12 cellular contexts compared by ENCODE assay signal in genomic region chr15:31237042-31237324, GRCh38.
DNase-seq lines count a peak whose midpoint lies in the region; ATAC-seq and TF ChIP-seq lines count a peak whose summit lies in the region.
"Had no signal": no experiment of that assay in that cellular context is flagged by ENCODE, and none has a peak within 500 bp of the region (broad histone marks: within the 10 kb centered on the region; RNA-seq: fewer than 3 reads in every experiment).

No MANE protein-coding gene starts in this region.

- no peaks in the 10 kb centered on the region for H3K36me3 ChIP-seq in HCT116 (ENCODE audit: control insufficient read depth in 1 of 2, insufficient read depth in 2 of 2, low read length in 2 of 2)
- H3K36me3 ChIP-seq: brain microvascular endothelial cell had no signal

- intact Hi-C loops in HCT116 (cut with micrococcal nuclease): no loop called here

- TF ChIP-seq CTCF in HCT116 (IDR thresholded peaks at IDR 0.05 in 2 of 3, conservative IDR thresholded peaks at IDR 0.05 in 1 of 3; ENCODE audit: borderline replicate concordance in 1 of 3, insufficient read depth in 1 of 3, low read depth in 2 of 3, low read length in 2 of 3) (no peak), RWPE1 (conservative IDR thresholded peaks at IDR 0.05; ENCODE audit: low read depth) (no peak)

- no peak overlapping the region for H3K9ac ChIP-seq in HCT116 (ENCODE audit: low read length)
- H3K9ac ChIP-seq: parathyroid adenoma had no signal

- no peaks in the 10 kb centered on the region for H4K20me1 ChIP-seq in HCT116 (ENCODE audit: insufficient read depth)

- no peaks in the 10 kb centered on the region for H3K79me2 ChIP-seq in HCT116 (ENCODE audit: insufficient read depth, low read length)
- H3K79me2 ChIP-seq: parathyroid adenoma had no signal

- POLR2A ChIA-PET in HCT116 (lab: Charles Lee): no interaction called here
- POLR2A ChIA-PET in RWPE1 (lab: Yijun Ruan, JAX; ENCODE audit: low non-redundant PET): no interaction called here

- CTCF ChIA-PET in HCT116 (lab: Charles Lee): no interaction called here
- CTCF ChIA-PET in RWPE1 (lab: Yijun Ruan, JAX): interaction anchor here (1.2 kb wide), 1 partner anchor 22 kb away, joined by 4 read pairs; no protein-coding TSS in a partner anchor

- peak overlapping the region; percentile 32 for H3K4me2 ChIP-seq in HCT116 (ENCODE audit: low read length)

- no peaks in the 10 kb centered on the region for H3K9me2 ChIP-seq in HCT116 (ENCODE audit: insufficient read depth)

- RAD21 ChIA-PET in HCT116 (lab: Charles Lee; ENCODE audit: low non-redundant PET in 1 of 2, low total read pairs in 2 of 2, uncharacterized antibody in 2 of 2, unreplicated experiment in 2 of 2): no interaction called here

- H3K27me3 ChIP-seq in HCT116 (ENCODE audit: insufficient read depth, low read length) (no peaks in the 10 kb centered on the region), layer of hippocampus (ENCODE audit: control insufficient read depth, insufficient read depth, low read length) (no peaks in the 10 kb centered on the region)
- H3K27me3 ChIP-seq: brain microvascular endothelial cell had no signal

- ATAC-seq in HCT116 (0 out of 2 replicates have a peak, but pooled peaks have one; percentile 6), HG02571 (IDR thresholded peaks at IDR 0.05; ENCODE audit: unreplicated experiment) (no peak)

- H3K9me3 ChIP-seq in HCT116 (ENCODE audit: control insufficient read depth in 1 of 2, insufficient read depth in 1 of 2, low read depth in 1 of 2, low read length in 2 of 2): no peaks in the 10 kb centered on the region

- H2AFZ ChIP-seq in HCT116 (ENCODE audit: low read depth, low read length, poor library complexity, severe bottlenecking): peak overlapping the region; percentile 47

- peaks cover 12 to 14% of the 10 kb centered on the region in 2 experiments for H3K4me1 ChIP-seq in HCT116 (ENCODE audit: control insufficient read depth in 1 of 2, insufficient read depth in 2 of 2, low read length in 2 of 2)
- H3K4me1 ChIP-seq: parathyroid adenoma had no signal

- no peak for TF ChIP-seq POLR2A in HCT116 (IDR thresholded peaks at IDR 0.05; ENCODE audit: borderline replicate concordance, extremely low read depth, insufficient read depth, insufficient read length)

- no peak overlapping the region for H3K4me3 ChIP-seq in HCT116 (replicated peaks in 1 of 2; ENCODE audit: low read depth in 1 of 2, low read length in 2 of 2)

- H3K27ac ChIP-seq in HCT116 (ENCODE audit: low read depth, low read length) (no peak overlapping the region; the same call in 1 of the 2 replicates), RWPE1 (peak overlapping the region; percentile 84), layer of hippocampus (ENCODE audit: low read depth, low read length) (peak overlapping the region; percentile 25), substantia nigra (ENCODE audit: low read depth, low read length, poor library complexity, severe bottlenecking) (peak overlapping the region; percentile 58)

- no peak for TF ChIP-seq RAD21 in HCT116 (IDR thresholded peaks at IDR 0.05; ENCODE audit: low read depth)

- BruUV-seq in HCT116 (replicated peaks; lab: Mats Ljungman, UMichigan): no TSS peak

- no peak for DNase-seq in HCT116 (ENCODE audit: low read depth, low spot score)
- DNase-seq in RWPE1 (ENCODE audit: low spot score): no peak
- no peak for DNase-seq in substantia nigra (lab: John Stamatoyannopoulos, UW)
- DNase-seq in effector CD8-positive, alpha-beta T cell (lab: John Stamatoyannopoulos, UW): no peak
- no peak for DNase-seq in AG08396 (ENCODE audit: low spot score)
- DNase-seq: NCI-H1417 treated with DMSO at 0.1 percent for 48 hours; stimulated activated CD4-positive, alpha-beta T cell treated with anti-CD3 and anti-CD28 coated beads, Interleukin-4, amount 100 ng/mL, for 1 hour; stimulated activated naive B cell treated with anti-CD40 and anti-IgM and Interleukin-4, amounts not matched to agents 10 μg/mL and 1 μg/mL and 100 μg/mL, for 72 hours had no signal

TF ChIP-seq in HCT116, 20 proteins besides CTCF, POLR2A, EP300 and RAD21:
- TF ChIP-seq MAX (IDR thresholded peaks at IDR 0.05): no peak
- TF ChIP-seq EGR1 (IDR thresholded peaks at IDR 0.05; ENCODE audit: low read depth): no peak
- TF ChIP-seq EZH2 (IDR thresholded peaks at IDR 0.05): no peak
- TF ChIP-seq TCF7L2 (IDR thresholded peaks at IDR 0.05; ENCODE audit: borderline replicate concordance, extremely low read depth, insufficient read depth, insufficient read length): no peak
- no peak for TF ChIP-seq YY1 (IDR thresholded peaks at IDR 0.05; ENCODE audit: extremely low read depth, insufficient replicate concordance, low read depth, low read length)
- no peak for TF ChIP-seq EZH2phosphoT487 (IDR thresholded peaks at IDR 0.05; ENCODE audit: borderline replicate concordance)
- TF ChIP-seq ELF1 (IDR thresholded peaks at IDR 0.05; ENCODE audit: borderline replicate concordance, low read depth): no peak
- TF ChIP-seq ZNF274 (IDR thresholded peaks at IDR 0.05; ENCODE audit: low read depth, low read length): no peak
- no peak for TF ChIP-seq FOSL1 (IDR thresholded peaks at IDR 0.05; ENCODE audit: low read depth)
- no peak for TF ChIP-seq CBX3 (IDR thresholded peaks at IDR 0.05; ENCODE audit: low read depth)
- TF ChIP-seq ZBTB33 (IDR thresholded peaks at IDR 0.05; ENCODE audit: extremely low read depth, insufficient replicate concordance, low read length): no peak
- TF ChIP-seq, protein P1, sequence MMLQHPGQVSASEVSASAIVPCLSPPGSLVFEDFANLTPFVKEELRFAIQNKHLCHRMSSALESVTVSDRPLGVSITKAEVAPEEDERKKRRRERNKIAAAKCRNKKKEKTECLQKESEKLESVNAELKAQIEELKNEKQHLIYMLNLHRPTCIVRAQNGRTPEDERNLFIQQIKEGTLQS (IDR thresholded peaks at IDR 0.05): no peak
- no peak for TF ChIP-seq POLR2AphosphoS5 (IDR thresholded peaks at IDR 0.05; ENCODE audit: low read depth, low read length)
- no peak for TF ChIP-seq SIN3A (IDR thresholded peaks at IDR 0.05; ENCODE audit: low read depth)
- no peak for TF ChIP-seq SP1 (IDR thresholded peaks at IDR 0.05; ENCODE audit: low read depth)
- TF ChIP-seq, protein P2, sequence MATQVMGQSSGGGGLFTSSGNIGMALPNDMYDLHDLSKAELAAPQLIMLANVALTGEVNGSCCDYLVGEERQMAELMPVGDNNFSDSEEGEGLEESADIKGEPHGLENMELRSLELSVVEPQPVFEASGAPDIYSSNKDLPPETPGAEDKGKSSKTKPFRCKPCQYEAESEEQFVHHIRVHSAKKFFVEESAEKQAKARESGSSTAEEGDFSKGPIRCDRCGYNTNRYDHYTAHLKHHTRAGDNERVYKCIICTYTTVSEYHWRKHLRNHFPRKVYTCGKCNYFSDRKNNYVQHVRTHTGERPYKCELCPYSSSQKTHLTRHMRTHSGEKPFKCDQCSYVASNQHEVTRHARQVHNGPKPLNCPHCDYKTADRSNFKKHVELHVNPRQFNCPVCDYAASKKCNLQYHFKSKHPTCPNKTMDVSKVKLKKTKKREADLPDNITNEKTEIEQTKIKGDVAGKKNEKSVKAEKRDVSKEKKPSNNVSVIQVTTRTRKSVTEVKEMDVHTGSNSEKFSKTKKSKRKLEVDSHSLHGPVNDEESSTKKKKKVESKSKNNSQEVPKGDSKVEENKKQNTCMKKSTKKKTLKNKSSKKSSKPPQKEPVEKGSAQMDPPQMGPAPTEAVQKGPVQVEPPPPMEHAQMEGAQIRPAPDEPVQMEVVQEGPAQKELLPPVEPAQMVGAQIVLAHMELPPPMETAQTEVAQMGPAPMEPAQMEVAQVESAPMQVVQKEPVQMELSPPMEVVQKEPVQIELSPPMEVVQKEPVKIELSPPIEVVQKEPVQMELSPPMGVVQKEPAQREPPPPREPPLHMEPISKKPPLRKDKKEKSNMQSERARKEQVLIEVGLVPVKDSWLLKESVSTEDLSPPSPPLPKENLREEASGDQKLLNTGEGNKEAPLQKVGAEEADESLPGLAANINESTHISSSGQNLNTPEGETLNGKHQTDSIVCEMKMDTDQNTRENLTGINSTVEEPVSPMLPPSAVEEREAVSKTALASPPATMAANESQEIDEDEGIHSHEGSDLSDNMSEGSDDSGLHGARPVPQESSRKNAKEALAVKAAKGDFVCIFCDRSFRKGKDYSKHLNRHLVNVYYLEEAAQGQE (IDR thresholded peaks at IDR 0.05; ENCODE audit: low read depth): no peak
- no peak for TF ChIP-seq JUND (IDR thresholded peaks at IDR 0.05)
- no peak for TF ChIP-seq CEBPB (IDR thresholded peaks at IDR 0.05; ENCODE audit: low read depth)
